In genomic region chr12:44433647-44434046, GRCh38 we compare ENCODE assay signal across 19 cellular contexts.
A peak's percentile ranks its signal among the peaks of the same experiment; 100 is the strongest.
DNase-seq lines count a peak whose midpoint lies in the region; ATAC-seq, FAIRE-seq and TF ChIP-seq lines count a peak whose summit lies in the region.
"Had no signal": no experiment of that assay in that cellular context is flagged by ENCODE, and none has a peak within 500 bp of the region (broad histone marks: within the 10 kb centered on the region; RNA-seq: fewer than 3 reads in every experiment).

No MANE protein-coding gene starts in this region.

- ATAC-seq in GM18909 (IDR thresholded peaks at IDR 0.05; ENCODE audit: poor library complexity, unreplicated experiment) (peak; percentile 40), GM21576 (IDR thresholded peaks at IDR 0.05; ENCODE audit: unreplicated experiment) (peak; percentile 35), HG03439 (IDR thresholded peaks at IDR 0.05; ENCODE audit: unreplicated experiment) (peak; percentile 45), foreskin keratinocyte (no peak)
- ATAC-seq: A549, K562, T-cell had no signal

- TF ChIP-seq POLR2A in GM12891 (IDR thresholded peaks at IDR 0.05; ENCODE audit: low read depth, low read length) = no peak

- DNase-seq in GM12891 (ENCODE audit: insufficient read length, low spot score) (no peak), foreskin keratinocyte (no peak), NCI-H146 (lab: John Stamatoyannopoulos, UW) (no peak), MG63 (no peak), NCI-H2081 (lab: John Stamatoyannopoulos, UW) (no peak)
- DNase-seq: DMS79 treated with DMSO at 0.1 percent for 48 hours, NCI-H1436, NCI-H2029 treated with DMSO at 0.1 percent for 48 hours, NCI-H748 treated with DMSO at 0.1 percent for 48 hours, PC-9, T-cell, T-helper 9 cell had no signal

- H3K9me3 ChIP-seq in MG63 = no peaks in the 10 kb centered on the region
- H3K9me3 ChIP-seq: A549; BLaER1 treated with 17β-estradiol and CSF1 and Interleukin-3, amounts not matched to agents 10 nM and 100 nM had no signal

- no peak for TF ChIP-seq CTCF in foreskin keratinocyte (conservative IDR thresholded peaks at IDR 0.05)

- H3K36me3 ChIP-seq in MG63 = no peaks in the 10 kb centered on the region
- H3K36me3 ChIP-seq: BLaER1 treated with 17β-estradiol and CSF1 and Interleukin-3, amounts not matched to agents 10 nM and 100 nM had no signal

- H3K4me3 ChIP-seq in MG63 = no peak overlapping the region
- H3K4me3 ChIP-seq: A549; BLaER1 treated with 17β-estradiol and CSF1 and Interleukin-3, amounts not matched to agents 10 nM and 100 nM; K562; PC-9 had no signal

- H3K27ac ChIP-seq in foreskin keratinocyte = no peak overlapping the region
- H3K27ac ChIP-seq: A549; BLaER1 treated with 17β-estradiol and CSF1 and Interleukin-3, amounts not matched to agents 10 nM and 100 nM; PC-9 had no signal

- H3K27me3 ChIP-seq in foreskin keratinocyte = peaks cover 3% of the 10 kb centered on the region
- H3K27me3 ChIP-seq in MG63 = no peaks in the 10 kb centered on the region
- H3K27me3 ChIP-seq: BLaER1 treated with 17β-estradiol and CSF1 and Interleukin-3, amounts not matched to agents 10 nM and 100 nM had no signal

- FAIRE-seq in GM12891 (lab: Jason Lieb, UNC) = peak; percentile 47
- FAIRE-seq: A549, H1, K562 had no signal

- no peaks in the 10 kb centered on the region for H3K4me1 ChIP-seq in foreskin keratinocyte
- H3K4me1 ChIP-seq: A549; BLaER1 treated with 17β-estradiol and CSF1 and Interleukin-3, amounts not matched to agents 10 nM and 100 nM had no signal

TF ChIP-seq in GM12891, 5 proteins besides CTCF, POLR2A, EP300 and RAD21:
- TF ChIP-seq POLR2AphosphoS5 (IDR thresholded peaks at IDR 0.05; ENCODE audit: low read depth, low read length) = no peak
- TF ChIP-seq POU2F2 (IDR thresholded peaks at IDR 0.05; ENCODE audit: low read depth, low read length) = no peak
- no peak for TF ChIP-seq SPI1 (IDR thresholded peaks at IDR 0.05; ENCODE audit: low read depth, low read length)
- TF ChIP-seq TAF1 (IDR thresholded peaks at IDR 0.05; ENCODE audit: low read depth, low read length) = no peak
- TF ChIP-seq PAX5 (IDR thresholded peaks at IDR 0.05; ENCODE audit: insufficient read depth, low read length, severe bottlenecking) = no peak
